Comparison of ENCODE assay signal across 1 cellular context in genomic region chr1:203166192-203166940, GRCh38.
TF ChIP-seq lines count a peak whose summit lies in the region.

No MANE protein-coding gene starts in this region.

TF ChIP-seq in H1, 55 proteins besides CTCF, POLR2A, EP300 and RAD21:
- TF ChIP-seq MAX (IDR thresholded peaks at IDR 0.05) (no peak), NANOG (IDR thresholded peaks at IDR 0.05; ENCODE audit: insufficient read depth, low read depth, low read length, poor library complexity, severe bottlenecking) (no peak), E2F6 (IDR thresholded peaks at IDR 0.05) (no peak), BCL11A (IDR thresholded peaks at IDR 0.05; ENCODE audit: low read depth in 2 of 2, low read length in 2 of 2) (no peak), RBBP5 (IDR thresholded peaks at IDR 0.05; ENCODE audit: borderline replicate concordance, low read depth, low read length) (no peak), TEAD4 (IDR thresholded peaks at IDR 0.05; ENCODE audit: low read depth, low read length) (no peak)
